8 cellular contexts compared by ENCODE assay signal in the genomic region with DNA sequence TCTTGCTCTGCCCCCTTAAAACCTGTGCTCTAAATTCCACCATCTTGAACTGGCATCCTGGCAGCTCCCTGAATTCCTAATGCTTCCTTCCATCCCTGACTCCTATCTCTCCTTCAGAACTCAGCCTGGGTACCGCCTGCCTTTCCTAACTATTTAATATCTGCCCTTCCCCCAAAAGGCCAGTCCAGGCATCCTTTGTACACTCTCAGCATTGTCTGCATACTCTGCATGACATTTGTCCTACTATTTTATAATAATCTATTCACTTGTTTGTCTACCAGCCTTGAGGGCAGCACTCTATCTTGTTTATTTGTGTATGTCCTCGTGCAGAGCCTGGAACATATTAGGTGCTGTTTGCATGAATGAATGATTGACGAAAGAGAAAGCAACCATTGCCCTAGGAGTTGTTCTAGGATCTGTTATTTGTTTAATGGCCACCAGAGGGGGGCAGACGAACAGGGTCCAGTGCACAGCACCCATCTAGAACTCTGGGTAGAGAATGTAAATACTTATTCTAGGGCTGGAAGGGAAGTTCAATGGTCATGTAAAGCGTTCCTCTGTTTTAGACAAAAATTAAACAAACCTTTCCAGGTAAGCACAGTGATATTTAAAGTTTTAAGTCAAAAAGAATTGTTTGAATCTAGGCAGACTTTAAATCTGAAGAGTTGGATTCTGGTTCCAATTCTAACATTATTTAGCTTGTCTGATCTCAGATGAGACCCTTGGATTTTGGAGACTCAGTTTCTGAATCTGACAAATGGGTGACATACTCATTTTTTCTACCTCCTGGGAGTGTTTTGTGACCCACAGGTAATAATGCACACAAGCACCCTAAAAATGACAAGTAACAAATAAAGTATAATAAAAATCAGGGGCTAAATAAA.
DNase-seq lines count a peak whose midpoint lies in the region; ATAC-seq and TF ChIP-seq lines count a peak whose summit lies in the region.

No MANE protein-coding gene starts in this region.

- no peaks in the 10 kb centered on the region for H3K4me1 ChIP-seq in muscle layer of duodenum (ENCODE audit: control insufficient read depth in 1 of 2, insufficient read depth in 2 of 2, low read length in 2 of 2)

- H3K4me1 Mint-ChIP-seq in endothelial cell (ENCODE audit: unreplicated experiment), result peaks cover 17% of the 10 kb centered on the region

- no peaks in the 10 kb centered on the region for H3K27me3 Mint-ChIP-seq in endothelial cell (ENCODE audit: unreplicated experiment)

- H3K4me3 ChIP-seq in muscle layer of duodenum (ENCODE audit: low read depth in 1 of 2, low read length in 2 of 2), result peak overlapping the region; percentile 37 to 52

- H3K36me3 Mint-ChIP-seq in endothelial cell (ENCODE audit: low read depth, unreplicated experiment), result no peaks in the 10 kb centered on the region

- DNase-seq in CD1c-positive myeloid dendritic cell (ENCODE audit: extremely low spot score) (peak; percentile 68), NCI-H2227 (lab: John Stamatoyannopoulos, UW; ENCODE audit: unreplicated experiment) (peak; percentile 26), endothelial cell (ENCODE audit: low spot score) (peak; percentile 51), substantia nigra (lab: John Stamatoyannopoulos, UW) (peak in 36 of 49 donors; percentile 11 to 76 (median 36))

- no peaks in the 10 kb centered on the region for H3K27me3 ChIP-seq in muscle layer of duodenum (ENCODE audit: low read depth, low read length)

- H3K9me3 ChIP-seq in muscle layer of duodenum (ENCODE audit: control insufficient read depth in 1 of 2, low read length in 2 of 2), result no peaks in the 10 kb centered on the region

- peak; percentile 84 for TF ChIP-seq CTCF in endothelial cell (IDR thresholded peaks at IDR 0.05; ENCODE audit: unreplicated experiment)

- peak; percentile 93 for ATAC-seq in GM18520 (IDR thresholded peaks at IDR 0.05; ENCODE audit: unreplicated experiment)
- peak; percentile 95 for ATAC-seq in HG02973 (IDR thresholded peaks at IDR 0.05; ENCODE audit: unreplicated experiment)
- peak; percentile 76 to 85 for ATAC-seq in activated CD4-positive, CD25-positive, alpha-beta regulatory T cell treated with anti-CD3 and anti-CD28 coated beads, Interleukin-2, amount 50 U/mL, for 24 hours

- H3K36me3 ChIP-seq in muscle layer of duodenum (ENCODE audit: control insufficient read depth in 1 of 2, insufficient read depth in 2 of 2, low read length in 2 of 2), result no peaks in the 10 kb centered on the region

- H3K4me3 Mint-ChIP-seq in endothelial cell (ENCODE audit: unreplicated experiment), result no peak overlapping the region

- H3K9me3 Mint-ChIP-seq in endothelial cell (ENCODE audit: unreplicated experiment), result no peaks in the 10 kb centered on the region

- no peak overlapping the region for H3K27ac Mint-ChIP-seq in endothelial cell (ENCODE audit: unreplicated experiment)

- H3K27ac ChIP-seq in muscle layer of duodenum (ENCODE audit: low read length) (no peak overlapping the region), substantia nigra (ENCODE audit: low read depth, low read length, poor library complexity, severe bottlenecking) (no peak overlapping the region)
